Comparison of ENCODE assay signal across 1 cellular context in the genomic region with DNA sequence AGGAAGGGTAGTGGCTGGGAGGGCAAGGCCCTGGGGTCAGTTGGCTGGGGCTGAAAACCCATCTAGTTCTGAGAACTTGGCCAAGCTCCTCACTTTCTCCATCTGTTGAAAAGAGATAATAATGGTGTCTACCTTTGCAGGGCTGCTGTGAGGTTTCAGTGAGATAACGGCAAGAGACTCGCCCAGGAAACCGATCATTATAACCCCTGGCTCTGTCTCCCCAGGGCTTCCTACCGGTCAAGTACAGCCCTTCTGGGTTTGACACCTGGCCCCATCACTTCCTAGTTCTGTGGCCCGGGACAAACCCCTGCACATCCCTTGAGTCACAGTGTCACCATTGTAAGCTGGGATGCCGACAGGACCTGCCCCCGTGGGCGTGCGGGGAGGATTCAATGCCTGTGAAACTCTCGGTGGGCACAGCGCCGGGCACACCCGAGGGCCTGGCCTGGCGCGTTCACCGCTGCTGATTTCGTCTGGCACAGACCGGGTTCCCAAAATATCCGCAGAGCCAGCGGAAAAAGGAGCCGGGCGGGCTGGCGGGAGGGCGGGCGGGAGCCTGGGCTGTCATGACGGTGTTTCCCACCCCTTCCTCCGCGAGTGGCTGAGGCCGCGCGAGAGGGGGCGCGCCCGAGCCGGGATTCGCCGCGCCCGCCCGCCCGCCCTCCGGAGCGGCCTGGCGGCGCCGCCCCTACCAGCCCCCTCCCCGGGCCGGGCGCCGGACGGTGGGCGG.
A peak's percentile ranks its signal among the peaks of the same experiment; 100 is the strongest.
TF ChIP-seq lines count a peak whose summit lies in the region.

No MANE protein-coding gene starts in this region.

TF ChIP-seq in HepG2, 621 proteins besides CTCF, POLR2A, EP300 and RAD21 (continued from another document and continues in another):
- TF ChIP-seq, protein P1, sequence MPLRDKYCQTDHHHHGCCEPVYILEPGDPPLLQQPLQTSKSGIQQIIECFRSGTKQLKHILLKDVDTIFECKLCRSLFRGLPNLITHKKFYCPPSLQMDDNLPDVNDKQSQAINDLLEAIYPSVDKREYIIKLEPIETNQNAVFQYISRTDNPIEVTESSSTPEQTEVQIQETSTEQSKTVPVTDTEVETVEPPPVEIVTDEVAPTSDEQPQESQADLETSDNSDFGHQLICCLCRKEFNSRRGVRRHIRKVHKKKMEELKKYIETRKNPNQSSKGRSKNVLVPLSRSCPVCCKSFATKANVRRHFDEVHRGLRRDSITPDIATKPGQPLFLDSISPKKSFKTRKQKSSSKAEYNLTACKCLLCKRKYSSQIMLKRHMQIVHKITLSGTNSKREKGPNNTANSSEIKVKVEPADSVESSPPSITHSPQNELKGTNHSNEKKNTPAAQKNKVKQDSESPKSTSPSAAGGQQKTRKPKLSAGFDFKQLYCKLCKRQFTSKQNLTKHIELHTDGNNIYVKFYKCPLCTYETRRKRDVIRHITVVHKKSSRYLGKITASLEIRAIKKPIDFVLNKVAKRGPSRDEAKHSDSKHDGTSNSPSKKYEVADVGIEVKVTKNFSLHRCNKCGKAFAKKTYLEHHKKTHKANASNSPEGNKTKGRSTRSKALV (CRISPR knock-in tag; IDR thresholded peaks at IDR 0.05): no peak
- no peak for TF ChIP-seq GATAD1 (CRISPR knock-in tag; IDR thresholded peaks at IDR 0.05)
- no peak for TF ChIP-seq YY1 (IDR thresholded peaks at IDR 0.05; ENCODE audit: insufficient read depth, insufficient replicate concordance, low read depth, low read length)
- TF ChIP-seq ZMYM3 (CRISPR knock-in tag; IDR thresholded peaks at IDR 0.05): no peak
- TF ChIP-seq, protein P2, sequence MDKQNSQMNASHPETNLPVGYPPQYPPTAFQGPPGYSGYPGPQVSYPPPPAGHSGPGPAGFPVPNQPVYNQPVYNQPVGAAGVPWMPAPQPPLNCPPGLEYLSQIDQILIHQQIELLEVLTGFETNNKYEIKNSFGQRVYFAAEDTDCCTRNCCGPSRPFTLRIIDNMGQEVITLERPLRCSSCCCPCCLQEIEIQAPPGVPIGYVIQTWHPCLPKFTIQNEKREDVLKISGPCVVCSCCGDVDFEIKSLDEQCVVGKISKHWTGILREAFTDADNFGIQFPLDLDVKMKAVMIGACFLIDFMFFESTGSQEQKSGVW (CRISPR knock-in tag; IDR thresholded peaks at IDR 0.05; ENCODE audit: borderline replicate concordance): no peak
- TF ChIP-seq IRX3 (CRISPR knock-in tag; IDR thresholded peaks at IDR 0.05; ENCODE audit: borderline replicate concordance, low read depth): no peak
- TF ChIP-seq, protein P3, sequence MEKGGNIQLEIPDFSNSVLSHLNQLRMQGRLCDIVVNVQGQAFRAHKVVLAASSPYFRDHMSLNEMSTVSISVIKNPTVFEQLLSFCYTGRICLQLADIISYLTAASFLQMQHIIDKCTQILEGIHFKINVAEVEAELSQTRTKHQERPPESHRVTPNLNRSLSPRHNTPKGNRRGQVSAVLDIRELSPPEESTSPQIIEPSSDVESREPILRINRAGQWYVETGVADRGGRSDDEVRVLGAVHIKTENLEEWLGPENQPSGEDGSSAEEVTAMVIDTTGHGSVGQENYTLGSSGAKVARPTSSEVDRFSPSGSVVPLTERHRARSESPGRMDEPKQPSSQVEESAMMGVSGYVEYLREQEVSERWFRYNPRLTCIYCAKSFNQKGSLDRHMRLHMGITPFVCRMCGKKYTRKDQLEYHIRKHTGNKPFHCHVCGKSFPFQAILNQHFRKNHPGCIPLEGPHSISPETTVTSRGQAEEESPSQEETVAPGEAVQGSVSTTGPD (CRISPR knock-in tag; IDR thresholded peaks at IDR 0.05): no peak
- TF ChIP-seq ZNF44 (CRISPR knock-in tag; IDR thresholded peaks at IDR 0.05): no peak
- no peak for TF ChIP-seq SP2 (CRISPR knock-in tag; IDR thresholded peaks at IDR 0.05)
- TF ChIP-seq SSRP1 (CRISPR knock-in tag; IDR thresholded peaks at IDR 0.05): no peak
- TF ChIP-seq SAP130 (CRISPR knock-in tag; IDR thresholded peaks at IDR 0.05; ENCODE audit: low read depth): peak; percentile 67; the same call in 1 of the 2 replicates
- TF ChIP-seq RAD51 (IDR thresholded peaks at IDR 0.05; ENCODE audit: borderline replicate concordance): no peak
- no peak for TF ChIP-seq ZNF781 (CRISPR knock-in tag; IDR thresholded peaks at IDR 0.05; ENCODE audit: borderline replicate concordance, not compliant biosample characterization)
- TF ChIP-seq PLRG1 (conservative IDR thresholded peaks at IDR 0.05): no peak
- TF ChIP-seq ZSCAN29 (CRISPR knock-in tag; conservative IDR thresholded peaks at IDR 0.05): no peak
- TF ChIP-seq ZFP62 (CRISPR knock-in tag; IDR thresholded peaks at IDR 0.05): no peak
- TF ChIP-seq, protein P4, sequence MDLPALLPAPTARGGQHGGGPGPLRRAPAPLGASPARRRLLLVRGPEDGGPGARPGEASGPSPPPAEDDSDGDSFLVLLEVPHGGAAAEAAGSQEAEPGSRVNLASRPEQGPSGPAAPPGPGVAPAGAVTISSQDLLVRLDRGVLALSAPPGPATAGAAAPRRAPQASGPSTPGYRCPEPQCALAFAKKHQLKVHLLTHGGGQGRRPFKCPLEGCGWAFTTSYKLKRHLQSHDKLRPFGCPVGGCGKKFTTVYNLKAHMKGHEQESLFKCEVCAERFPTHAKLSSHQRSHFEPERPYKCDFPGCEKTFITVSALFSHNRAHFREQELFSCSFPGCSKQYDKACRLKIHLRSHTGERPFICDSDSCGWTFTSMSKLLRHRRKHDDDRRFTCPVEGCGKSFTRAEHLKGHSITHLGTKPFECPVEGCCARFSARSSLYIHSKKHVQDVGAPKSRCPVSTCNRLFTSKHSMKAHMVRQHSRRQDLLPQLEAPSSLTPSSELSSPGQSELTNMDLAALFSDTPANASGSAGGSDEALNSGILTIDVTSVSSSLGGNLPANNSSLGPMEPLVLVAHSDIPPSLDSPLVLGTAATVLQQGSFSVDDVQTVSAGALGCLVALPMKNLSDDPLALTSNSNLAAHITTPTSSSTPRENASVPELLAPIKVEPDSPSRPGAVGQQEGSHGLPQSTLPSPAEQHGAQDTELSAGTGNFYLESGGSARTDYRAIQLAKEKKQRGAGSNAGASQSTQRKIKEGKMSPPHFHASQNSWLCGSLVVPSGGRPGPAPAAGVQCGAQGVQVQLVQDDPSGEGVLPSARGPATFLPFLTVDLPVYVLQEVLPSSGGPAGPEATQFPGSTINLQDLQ (CRISPR knock-in tag; IDR thresholded peaks at IDR 0.05): no peak
- no peak for TF ChIP-seq ZNF10 (CRISPR knock-in tag; IDR thresholded peaks at IDR 0.05; ENCODE audit: borderline replicate concordance, low read depth)
- TF ChIP-seq ZNF562 (CRISPR knock-in tag; IDR thresholded peaks at IDR 0.05; ENCODE audit: borderline replicate concordance): no peak
- no peak for TF ChIP-seq ZNF720 (CRISPR knock-in tag; IDR thresholded peaks at IDR 0.05)
- TF ChIP-seq EED (CRISPR knock-in tag; IDR thresholded peaks at IDR 0.05): no peak
- TF ChIP-seq KLF13 (CRISPR knock-in tag; IDR thresholded peaks at IDR 0.05): no peak
- TF ChIP-seq NCOA5 (CRISPR knock-in tag; IDR thresholded peaks at IDR 0.05): no peak
- TF ChIP-seq HMG20B (CRISPR knock-in tag; conservative IDR thresholded peaks at IDR 0.05): no peak
- no peak for TF ChIP-seq SP4 (CRISPR knock-in tag; IDR thresholded peaks at IDR 0.05)
- TF ChIP-seq MYC (CRISPR knock-in tag; IDR thresholded peaks at IDR 0.05; ENCODE audit: borderline replicate concordance): 0 out of 2 replicates have a peak, but pooled peaks have one; percentile 29
- TF ChIP-seq MLLT10 (CRISPR knock-in tag; IDR thresholded peaks at IDR 0.05): no peak
- TF ChIP-seq RELA (CRISPR knock-in tag; IDR thresholded peaks at IDR 0.05): no peak
- TF ChIP-seq ZNF607 (CRISPR knock-in tag; IDR thresholded peaks at IDR 0.05; ENCODE audit: borderline replicate concordance): no peak
- TF ChIP-seq ZNF207 (IDR thresholded peaks at IDR 0.05; ENCODE audit: borderline replicate concordance): no peak
- no peak for TF ChIP-seq SAFB2 (CRISPR knock-in tag; IDR thresholded peaks at IDR 0.05; ENCODE audit: borderline replicate concordance, low read depth)
- no peak for TF ChIP-seq HMGA1 (CRISPR knock-in tag; conservative IDR thresholded peaks at IDR 0.05)
- TF ChIP-seq, protein P5, sequence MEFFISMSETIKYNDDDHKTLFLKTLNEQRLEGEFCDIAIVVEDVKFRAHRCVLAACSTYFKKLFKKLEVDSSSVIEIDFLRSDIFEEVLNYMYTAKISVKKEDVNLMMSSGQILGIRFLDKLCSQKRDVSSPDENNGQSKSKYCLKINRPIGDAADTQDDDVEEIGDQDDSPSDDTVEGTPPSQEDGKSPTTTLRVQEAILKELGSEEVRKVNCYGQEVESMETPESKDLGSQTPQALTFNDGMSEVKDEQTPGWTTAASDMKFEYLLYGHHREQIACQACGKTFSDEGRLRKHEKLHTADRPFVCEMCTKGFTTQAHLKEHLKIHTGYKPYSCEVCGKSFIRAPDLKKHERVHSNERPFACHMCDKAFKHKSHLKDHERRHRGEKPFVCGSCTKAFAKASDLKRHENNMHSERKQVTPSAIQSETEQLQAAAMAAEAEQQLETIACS (CRISPR knock-in tag; IDR thresholded peaks at IDR 0.05): no peak
- TF ChIP-seq RFX1 (IDR thresholded peaks at IDR 0.05): no peak
- TF ChIP-seq, protein P6, sequence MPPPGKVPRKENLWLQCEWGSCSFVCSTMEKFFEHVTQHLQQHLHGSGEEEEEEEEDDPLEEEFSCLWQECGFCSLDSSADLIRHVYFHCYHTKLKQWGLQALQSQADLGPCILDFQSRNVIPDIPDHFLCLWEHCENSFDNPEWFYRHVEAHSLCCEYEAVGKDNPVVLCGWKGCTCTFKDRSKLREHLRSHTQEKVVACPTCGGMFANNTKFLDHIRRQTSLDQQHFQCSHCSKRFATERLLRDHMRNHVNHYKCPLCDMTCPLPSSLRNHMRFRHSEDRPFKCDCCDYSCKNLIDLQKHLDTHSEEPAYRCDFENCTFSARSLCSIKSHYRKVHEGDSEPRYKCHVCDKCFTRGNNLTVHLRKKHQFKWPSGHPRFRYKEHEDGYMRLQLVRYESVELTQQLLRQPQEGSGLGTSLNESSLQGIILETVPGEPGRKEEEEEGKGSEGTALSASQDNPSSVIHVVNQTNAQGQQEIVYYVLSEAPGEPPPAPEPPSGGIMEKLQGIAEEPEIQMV (CRISPR knock-in tag; IDR thresholded peaks at IDR 0.05; ENCODE audit: low read depth): no peak
- TF ChIP-seq SOX6 (IDR thresholded peaks at IDR 0.05): no peak
- no peak; the same call in 1 of the 2 replicates for TF ChIP-seq SOX6 (CRISPR knock-in tag; IDR thresholded peaks at IDR 0.05)
- no peak for TF ChIP-seq ZNF577 (CRISPR knock-in tag; IDR thresholded peaks at IDR 0.05; ENCODE audit: borderline replicate concordance, low read depth)
- no peak for TF ChIP-seq ZBTB21 (CRISPR knock-in tag; IDR thresholded peaks at IDR 0.05)
- no peak for TF ChIP-seq MEIS2 (CRISPR knock-in tag; IDR thresholded peaks at IDR 0.05)
- TF ChIP-seq, protein P7, sequence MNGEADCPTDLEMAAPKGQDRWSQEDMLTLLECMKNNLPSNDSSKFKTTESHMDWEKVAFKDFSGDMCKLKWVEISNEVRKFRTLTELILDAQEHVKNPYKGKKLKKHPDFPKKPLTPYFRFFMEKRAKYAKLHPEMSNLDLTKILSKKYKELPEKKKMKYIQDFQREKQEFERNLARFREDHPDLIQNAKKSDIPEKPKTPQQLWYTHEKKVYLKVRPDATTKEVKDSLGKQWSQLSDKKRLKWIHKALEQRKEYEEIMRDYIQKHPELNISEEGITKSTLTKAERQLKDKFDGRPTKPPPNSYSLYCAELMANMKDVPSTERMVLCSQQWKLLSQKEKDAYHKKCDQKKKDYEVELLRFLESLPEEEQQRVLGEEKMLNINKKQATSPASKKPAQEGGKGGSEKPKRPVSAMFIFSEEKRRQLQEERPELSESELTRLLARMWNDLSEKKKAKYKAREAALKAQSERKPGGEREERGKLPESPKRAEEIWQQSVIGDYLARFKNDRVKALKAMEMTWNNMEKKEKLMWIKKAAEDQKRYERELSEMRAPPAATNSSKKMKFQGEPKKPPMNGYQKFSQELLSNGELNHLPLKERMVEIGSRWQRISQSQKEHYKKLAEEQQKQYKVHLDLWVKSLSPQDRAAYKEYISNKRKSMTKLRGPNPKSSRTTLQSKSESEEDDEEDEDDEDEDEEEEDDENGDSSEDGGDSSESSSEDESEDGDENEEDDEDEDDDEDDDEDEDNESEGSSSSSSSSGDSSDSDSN (CRISPR knock-in tag; IDR thresholded peaks at IDR 0.05): no peak
- TF ChIP-seq, protein P8, sequence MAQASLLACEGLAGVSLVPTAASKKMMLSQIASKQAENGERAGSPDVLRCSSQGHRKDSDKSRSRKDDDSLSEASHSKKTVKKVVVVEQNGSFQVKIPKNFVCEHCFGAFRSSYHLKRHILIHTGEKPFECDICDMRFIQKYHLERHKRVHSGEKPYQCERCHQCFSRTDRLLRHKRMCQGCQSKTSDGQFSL (CRISPR knock-in tag; IDR thresholded peaks at IDR 0.05): no peak
